ENCODE assay signal across 1 cellular context in the genomic region with DNA sequence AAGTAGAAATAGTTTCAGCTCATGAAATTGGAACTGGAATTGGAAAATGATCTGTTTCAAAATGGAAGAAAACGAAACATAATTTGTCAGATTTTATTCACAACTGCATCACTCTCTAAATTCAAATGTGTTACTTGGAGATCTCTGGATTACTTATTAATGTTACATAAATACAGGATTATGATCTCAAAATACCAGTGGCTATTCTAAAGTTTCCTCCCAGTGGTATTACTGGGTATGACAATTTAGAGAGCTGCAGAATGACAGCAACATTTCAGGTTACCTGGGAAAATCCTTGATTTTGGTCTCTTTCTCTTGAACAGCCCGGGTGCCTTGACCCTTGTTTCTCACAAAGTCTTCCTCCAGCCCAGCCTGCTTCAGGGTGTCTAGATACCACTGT.
TF ChIP-seq lines count a peak whose summit lies in the region.

No MANE protein-coding gene starts in this region.

TF ChIP-seq in WTC11, 78 proteins besides CTCF, POLR2A, EP300 and RAD21 (continued from another document):
- no peak for TF ChIP-seq ARID4B (CRISPR knock-in tag; IDR thresholded peaks at IDR 0.05; ENCODE audit: borderline replicate concordance)
- TF ChIP-seq AFF4 (CRISPR knock-in tag; IDR thresholded peaks at IDR 0.05; ENCODE audit: borderline replicate concordance): no peak
- no peak for TF ChIP-seq NFE2L1 (CRISPR knock-in tag; IDR thresholded peaks at IDR 0.05)
- TF ChIP-seq ATF1 (CRISPR knock-in tag; IDR thresholded peaks at IDR 0.05): no peak
- TF ChIP-seq ZNF232 (CRISPR knock-in tag; IDR thresholded peaks at IDR 0.05): no peak
- no peak for TF ChIP-seq FOXP1 (CRISPR knock-in tag; IDR thresholded peaks at IDR 0.05; ENCODE audit: borderline replicate concordance)
- TF ChIP-seq ZNF138 (CRISPR knock-in tag; conservative IDR thresholded peaks at IDR 0.05): no peak
- TF ChIP-seq, protein P1, sequence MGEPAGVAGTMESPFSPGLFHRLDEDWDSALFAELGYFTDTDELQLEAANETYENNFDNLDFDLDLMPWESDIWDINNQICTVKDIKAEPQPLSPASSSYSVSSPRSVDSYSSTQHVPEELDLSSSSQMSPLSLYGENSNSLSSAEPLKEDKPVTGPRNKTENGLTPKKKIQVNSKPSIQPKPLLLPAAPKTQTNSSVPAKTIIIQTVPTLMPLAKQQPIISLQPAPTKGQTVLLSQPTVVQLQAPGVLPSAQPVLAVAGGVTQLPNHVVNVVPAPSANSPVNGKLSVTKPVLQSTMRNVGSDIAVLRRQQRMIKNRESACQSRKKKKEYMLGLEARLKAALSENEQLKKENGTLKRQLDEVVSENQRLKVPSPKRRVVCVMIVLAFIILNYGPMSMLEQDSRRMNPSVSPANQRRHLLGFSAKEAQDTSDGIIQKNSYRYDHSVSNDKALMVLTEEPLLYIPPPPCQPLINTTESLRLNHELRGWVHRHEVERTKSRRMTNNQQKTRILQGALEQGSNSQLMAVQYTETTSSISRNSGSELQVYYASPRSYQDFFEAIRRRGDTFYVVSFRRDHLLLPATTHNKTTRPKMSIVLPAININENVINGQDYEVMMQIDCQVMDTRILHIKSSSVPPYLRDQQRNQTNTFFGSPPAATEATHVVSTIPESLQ (CRISPR knock-in tag; IDR thresholded peaks at IDR 0.05): no peak
